Comparison of ENCODE assay signal across 9 cellular contexts in genomic region chr11:82927264-82927880, GRCh38. TPM values are rescaled to one million over a fixed set of nuclear protein-coding genes. Genes with fewer than 3 reads are reported as not detected.
DNase-seq lines count a peak whose midpoint lies in the region; ATAC-seq and TF ChIP-seq lines count a peak whose summit lies in the region.
"Had no signal": no experiment of that assay in that cellular context is flagged by ENCODE, and none has a peak within 500 bp of the region (broad histone marks: within the 10 kb centered on the region; RNA-seq: fewer than 3 reads in every experiment).

No MANE protein-coding gene starts in this region.

- H3K27me3 ChIP-seq in right lobe of liver = no peaks in the 10 kb centered on the region

- no peak overlapping the region for H3K27ac Mint-ChIP-seq in activated naive CD4-positive, alpha-beta T cell treated with anti-CD3 and anti-CD28 coated beads, Interleukin-2, amount 50 U/mL, for 72 hours

- DNase-seq in activated naive CD4-positive, alpha-beta T cell treated with anti-CD3 and anti-CD28 coated beads, Interleukin-2, amount 50 U/mL, for 72 hours (ENCODE audit: low spot score in 2 of 2) = peak in 1 of 2 donors; percentile 10
- DNase-seq in activated naive CD4-positive, alpha-beta T cell treated with Interleukin-2 at 50 U/mL for 16 hours = no peak
- DNase-seq in HT-29 (ENCODE audit: low spot score) = peak; percentile 83
- DNase-seq in OCI-M1 (lab: John Stamatoyannopoulos, UW) = peak; percentile 91
- peak; percentile 61 for DNase-seq in central memory CD4-positive, alpha-beta T cell
- DNase-seq in right lobe of liver = no peak

- H3K36me3 ChIP-seq in right lobe of liver = no peaks in the 10 kb centered on the region

- H3K9me3 Mint-ChIP-seq in activated naive CD4-positive, alpha-beta T cell treated with anti-CD3 and anti-CD28 coated beads, Interleukin-2, amount 50 U/mL, for 72 hours = no peaks in the 10 kb centered on the region

- no peaks in the 10 kb centered on the region for H3K9me3 ChIP-seq in right lobe of liver

- TF ChIP-seq CTCF in right lobe of liver (IDR thresholded peaks at IDR 0.05) = peak; percentile 76 to 86 (median 84)

- no peak overlapping the region for H3K27ac ChIP-seq in right lobe of liver
- H3K27ac ChIP-seq: skin epidermis had no signal

- no peaks in the 10 kb centered on the region for H3K4me1 ChIP-seq in right lobe of liver

- peak; percentile 54 to 70 for ATAC-seq in activated naive CD4-positive, alpha-beta T cell treated with anti-CD3 and anti-CD28 coated beads, Interleukin-2, amount 50 U/mL, for 72 hours
- peak; percentile 62 for ATAC-seq in GM21367 (IDR thresholded peaks at IDR 0.05; ENCODE audit: unreplicated experiment)
- ATAC-seq in right lobe of liver = peak; percentile 84 to 94 (median 88)
- ATAC-seq in HG03039 (IDR thresholded peaks at IDR 0.05; ENCODE audit: unreplicated experiment) = no peak

- H3K36me3 Mint-ChIP-seq in activated naive CD4-positive, alpha-beta T cell treated with anti-CD3 and anti-CD28 coated beads, Interleukin-2, amount 50 U/mL, for 72 hours = peaks cover 17 to 31% of the 10 kb centered on the region in 2 donors

- no peak overlapping the region for H3K4me3 ChIP-seq in right lobe of liver
- H3K4me3 ChIP-seq: skin epidermis had no signal

- intact Hi-C loops in right lobe of liver (cut with DNase I) = no loop called here

- TF ChIP-seq POLR2A in right lobe of liver (IDR thresholded peaks at IDR 0.05) = no peak

RNA-seq across cellular contexts. Expression of gene DDIAS, which starts 25.8 kb away (rescaled TPM):
- 10 to 100 TPM; 16.2 to 21.4 TPM for total RNA-seq in activated naive CD4-positive, alpha-beta T cell treated with anti-CD3 and anti-CD28 coated beads, Interleukin-2, amount 50 U/mL, for 72 hours
- 5.2 and 5.7 TPM in 2 replicates for total RNA-seq in HT-29 (2014; rRNA removed; shearing (Covaris generic))
- 1 to 10 TPM in 3 of 6 experiments, under 1 TPM in 3; 0.83 to 3.1 (median 1.2) TPM for total RNA-seq in right lobe of liver

RNA-seq across cellular contexts. Expression of gene PRCP, which starts 27.1 kb away (rescaled TPM):
- total RNA-seq in activated naive CD4-positive, alpha-beta T cell treated with anti-CD3 and anti-CD28 coated beads, Interleukin-2, amount 50 U/mL, for 72 hours = 10 to 100 TPM; 27.8 to 30.0 TPM
- 4.4 and 7.0 TPM in 2 replicates for total RNA-seq in HT-29 (2014; rRNA removed; shearing (Covaris generic))
- total RNA-seq in right lobe of liver = 10 to 100 TPM; 35.4 to 84.9 (median 49.4) TPM

Comparison
In these comparisons a context has a peak if more than half of its experiments do, and no peak if none do; other contexts are left out.
1. DNase-seq: peak in HT-29 (single experiment), OCI-M1 (single experiment) and central memory CD4-positive, alpha-beta T cell (single experiment); none in activated naive CD4-positive, alpha-beta T cell treated with Interleukin-2 at 50 U/mL for 16 hours (single experiment) and right lobe of liver (0 of 3).